ENCODE assay signal across 8 cellular contexts in the genomic region with DNA sequence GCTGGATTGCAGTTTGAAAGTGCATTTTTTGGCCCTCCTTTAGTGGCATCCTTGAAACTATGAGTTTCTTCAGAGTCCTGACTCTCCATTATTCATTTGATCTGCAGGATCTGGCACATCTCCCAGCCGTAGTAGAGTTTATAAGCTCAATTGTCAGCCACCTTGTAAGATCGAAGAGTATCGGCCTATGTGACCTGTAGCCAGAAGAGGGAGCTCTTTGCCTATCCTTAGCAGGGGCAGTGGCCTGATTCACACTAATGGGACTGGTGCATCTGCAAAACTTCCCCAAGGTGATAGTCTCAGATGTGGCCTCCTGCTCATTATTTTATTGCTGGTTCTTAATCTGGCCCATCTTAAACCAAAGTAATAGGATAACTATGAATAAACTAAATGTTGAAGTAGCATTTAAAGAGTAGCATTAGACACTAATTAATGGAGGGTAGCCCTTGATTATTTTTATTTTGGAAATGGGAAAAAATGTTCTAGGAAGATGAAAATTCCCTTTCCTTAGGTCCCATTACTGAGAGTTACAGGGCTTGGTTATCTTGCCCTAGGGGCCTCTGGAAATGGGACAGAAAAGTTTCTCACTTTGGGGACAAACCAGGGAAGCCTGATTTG. TPM values are rescaled to one million over a fixed set of nuclear protein-coding genes. Genes with fewer than 3 reads are reported as not detected.
DNase-seq lines count a peak whose midpoint lies in the region; ATAC-seq and TF ChIP-seq lines count a peak whose summit lies in the region.

No MANE protein-coding gene starts in this region.

- ATAC-seq in GM21576 (IDR thresholded peaks at IDR 0.05; ENCODE audit: unreplicated experiment) (peak; percentile 49), IMR-90 (ENCODE audit: low read depth) (peak; percentile 96)
- peak; percentile 85 to 94 for ATAC-seq in activated T-cell treated with anti-CD3 and anti-CD28 coated beads, Interleukin-2, amount 50 U/mL, for 4 hours

- peaks cover 6% of the 10 kb centered on the region for H3K36me3 Mint-ChIP-seq in activated T-cell treated with anti-CD3 and anti-CD28 coated beads, Interleukin-2, amount 50 U/mL, for 4 hours (ENCODE audit: insufficient read depth)
- no peaks in the 10 kb centered on the region for H3K36me3 Mint-ChIP-seq in osteocyte (ENCODE audit: unreplicated experiment)

- H3K9me1 ChIP-seq in IMR-90 (ENCODE audit: insufficient read depth, low read length): no peaks in the 10 kb centered on the region

- no peaks in the 10 kb centered on the region; the same call in 1 of the 2 replicates for H3K79me2 ChIP-seq in OCI-LY7 (ENCODE audit: insufficient read depth, low read depth, low read length)

- no TSS peak for BruUV-seq in IMR-90 (replicated peaks; lab: Mats Ljungman, UMichigan)
- no TSS peak for BruUV-seq in OCI-LY7 (replicated peaks; lab: Mats Ljungman, UMichigan)

- H3K9ac ChIP-seq in IMR-90 (ENCODE audit: low read depth, low read length): no peak overlapping the region

- no peak overlapping the region for H3K27ac Mint-ChIP-seq in osteocyte (ENCODE audit: unreplicated experiment)

- no peak overlapping the region for H4K91ac ChIP-seq in IMR-90 (ENCODE audit: insufficient read depth, low read depth, low read length)

- H2BK20ac ChIP-seq in IMR-90 (ENCODE audit: low read depth, low read length): no peak overlapping the region

- DNase-seq in EL (peak; percentile 68), IMR-90 (peak; percentile 77), OCI-LY7 (ENCODE audit: low spot score) (peak; percentile 96), fibroblast of villous mesenchyme (ENCODE audit: low read depth) (peak; percentile 64), osteocyte (ENCODE audit: extremely low spot score, unreplicated experiment) (no peak), cerebellar nuclear complex (lab: John Stamatoyannopoulos, UW) (no peak)
- peak; percentile 51 for DNase-seq in activated T-cell treated with anti-CD3 and anti-CD28 coated beads, Interleukin-2, amount 50 U/mL, for 4 hours

- H3K4me3 ChIP-seq in IMR-90 (ENCODE audit: insufficient read depth, low read depth, low read length) (no peak overlapping the region), OCI-LY7 (ENCODE audit: low read depth, low read length, poor library complexity, severe bottlenecking) (no peak overlapping the region), fibroblast of villous mesenchyme (ENCODE audit: low read depth, low read length) (no peak overlapping the region)

- H3K4me1 ChIP-seq in IMR-90 (ENCODE audit: control insufficient read depth, insufficient read depth, low read length): no peaks in the 10 kb centered on the region
- H3K4me1 ChIP-seq in OCI-LY7 (ENCODE audit: insufficient read depth, low read length, poor library complexity, severe bottlenecking): peaks cover 83% of the 10 kb centered on the region

- H3K14ac ChIP-seq in IMR-90 (replicated peaks; ENCODE audit: low read depth, low read length): no peak overlapping the region

- H3K56ac ChIP-seq in IMR-90 (ENCODE audit: extremely low read depth, insufficient read depth, low read length): no peak overlapping the region

- no peak overlapping the region for H3K18ac ChIP-seq in IMR-90 (ENCODE audit: low read depth, low read length)

- H3K9me3 ChIP-seq in IMR-90 (ENCODE audit: control insufficient read depth, insufficient read depth, low read length) (no peaks in the 10 kb centered on the region), OCI-LY7 (ENCODE audit: low read length) (no peaks in the 10 kb centered on the region)

- H3K23ac ChIP-seq in IMR-90 (ENCODE audit: low read depth, low read length): no peak overlapping the region

- POLR2A ChIA-PET in IMR-90 (lab: Charles Lee; ENCODE audit: unreplicated experiment): no interaction called here
- POLR2A ChIA-PET in OCI-LY7 (lab: Charles Lee): interaction anchor here (0.6 to 7.4 kb wide), 22 partner anchors 9 to 448 kb away, joined by 3 to 169 read pairs (median 4); a partner anchor contains a TSS

- H4K8ac ChIP-seq in IMR-90 (ENCODE audit: low read depth in 2 of 2, low read length in 2 of 2): no peak overlapping the region

- no peak for TF ChIP-seq POLR2A in IMR-90 (IDR thresholded peaks at IDR 0.05; ENCODE audit: low read depth, low read length)

- peaks cover 2% of the 10 kb centered on the region for H3K36me3 ChIP-seq in IMR-90 (ENCODE audit: control insufficient read depth, insufficient read depth, low read length)
- peaks cover 20% of the 10 kb centered on the region for H3K36me3 ChIP-seq in OCI-LY7 (ENCODE audit: insufficient read depth, low read length)

- no peak overlapping the region for H2AK9ac ChIP-seq in IMR-90 (replicated peaks; ENCODE audit: low read depth, low read length, poor library complexity)

- H3K9me2 ChIP-seq in OCI-LY7 (ENCODE audit: insufficient read depth, low read length): no peaks in the 10 kb centered on the region

- H3K9me3 Mint-ChIP-seq in activated T-cell treated with anti-CD3 and anti-CD28 coated beads, Interleukin-2, amount 50 U/mL, for 4 hours: no peaks in the 10 kb centered on the region
- no peaks in the 10 kb centered on the region for H3K9me3 Mint-ChIP-seq in osteocyte (ENCODE audit: unreplicated experiment)

- CTCF ChIA-PET in IMR-90 (lab: Yijun Ruan, JAX) (interaction anchor here (0.6 to 1.5 kb wide), 10 partner anchors 9 to 469 kb away, joined by 3 to 6 read pairs (median 4); a partner anchor contains a TSS), OCI-LY7 (lab: Charles Lee; ENCODE audit: unreplicated experiment) (interaction anchor here (0.5 to 1.6 kb wide), 18 partner anchors 13 to 450 kb away, joined by 3 to 19 read pairs (median 4); a partner anchor contains a TSS)

- H2BK120ac ChIP-seq in IMR-90 (ENCODE audit: low read depth, low read length): no peak overlapping the region

- no peak overlapping the region for H3K4ac ChIP-seq in IMR-90 (ENCODE audit: low read depth, low read length)

- no peak overlapping the region for H2AFZ ChIP-seq in IMR-90 (replicated peaks; ENCODE audit: low read length, poor library complexity)
- H2AFZ ChIP-seq in OCI-LY7 (ENCODE audit: low read length): peak overlapping the region; percentile 75

- in situ Hi-C loops in IMR-90 (cut with MboI; ENCODE audit: low sequenced_read_pairs): no loop called here

- TF ChIP-seq CTCF in IMR-90 (conservative IDR thresholded peaks at IDR 0.05; ENCODE audit: low read depth, low read length) (peak; percentile 72), OCI-LY7 (conservative IDR thresholded peaks at IDR 0.05; ENCODE audit: low read length) (peak; percentile 99), fibroblast of villous mesenchyme (IDR thresholded peaks at IDR 0.05; ENCODE audit: insufficient read depth, low read depth, low read length) (peak; percentile 88), osteocyte (IDR thresholded peaks at IDR 0.05) (peak; percentile 70)

- no peak overlapping the region for H2BK15ac ChIP-seq in IMR-90 (ENCODE audit: low read depth, low read length)

- H3K4me3 Mint-ChIP-seq in activated T-cell treated with anti-CD3 and anti-CD28 coated beads, Interleukin-2, amount 50 U/mL, for 4 hours: no peak overlapping the region
- no peak overlapping the region for H3K4me3 Mint-ChIP-seq in osteocyte (ENCODE audit: unreplicated experiment)

- H3K27ac ChIP-seq in IMR-90 (ENCODE audit: insufficient read depth, low read length): no peak overlapping the region
- H3K27ac ChIP-seq in OCI-LY7 (ENCODE audit: low read depth, low read length, poor library complexity, severe bottlenecking): peak overlapping the region; percentile 99

- H3K4me2 ChIP-seq in IMR-90 (ENCODE audit: low read depth, low read length) (no peak overlapping the region), OCI-LY7 (ENCODE audit: low read length) (peak overlapping the region; percentile 57)

- intact Hi-C loops in IMR-90 (cut with micrococcal nuclease): loop anchor here (2.0 kb wide), 2 partner anchors 215 to 407 kb away; no protein-coding TSS in a partner anchor
- intact Hi-C loops in OCI-LY7 (cut with micrococcal nuclease; ENCODE audit: unreplicated experiment): loop anchor here (1.0 to 5.0 kb wide), 7 partner anchors 181 to 450 kb away; a partner anchor contains a TSS

- WGBS in IMR-90 (ENCODE audit: extremely low coverage in 2 of 2, insufficient read length in 1 of 2), 2 experiments: 20% methylated on average over 1 of the region's 3 CpGs; no CpG with 5 or more reads in 1 of the 2 experiments

- H2AK5ac ChIP-seq in IMR-90 (ENCODE audit: low read depth, low read length): no peak overlapping the region

- H4K20me1 ChIP-seq in IMR-90 (ENCODE audit: insufficient read depth, low read length): no peaks in the 10 kb centered on the region
- no peaks in the 10 kb centered on the region for H4K20me1 ChIP-seq in OCI-LY7 (ENCODE audit: insufficient read depth, low read length)

- peak; percentile 78 for TF ChIP-seq RAD21 in IMR-90 (IDR thresholded peaks at IDR 0.05; ENCODE audit: low read length)

- H3K27me3 ChIP-seq in IMR-90 (ENCODE audit: control insufficient read depth, insufficient read depth, low read length): no peaks in the 10 kb centered on the region

- H3K4me1 Mint-ChIP-seq in activated T-cell treated with anti-CD3 and anti-CD28 coated beads, Interleukin-2, amount 50 U/mL, for 4 hours (ENCODE audit: low read depth): peaks cover 13% of the 10 kb centered on the region
- H3K4me1 Mint-ChIP-seq in osteocyte (ENCODE audit: unreplicated experiment): peaks cover 9% of the 10 kb centered on the region

- H3K79me1 ChIP-seq in IMR-90 (ENCODE audit: low read depth in 1 of 2, low read length in 2 of 2): peaks cover 4 to 6% of the 10 kb centered on the region in 2 experiments; a peak in 2 of 4 replicates

- dilution Hi-C loops in IMR-90 (cut with HindIII; ENCODE audit: low sequenced_read_pairs, unreplicated experiment): no loop called here

- no peak overlapping the region for H4K5ac ChIP-seq in IMR-90 (ENCODE audit: low read depth, low read length)

- H3K27me3 Mint-ChIP-seq in activated T-cell treated with anti-CD3 and anti-CD28 coated beads, Interleukin-2, amount 50 U/mL, for 4 hours (ENCODE audit: low read depth): no peaks in the 10 kb centered on the region
- H3K27me3 Mint-ChIP-seq in osteocyte (ENCODE audit: unreplicated experiment): no peaks in the 10 kb centered on the region

- no peak overlapping the region for H2BK5ac ChIP-seq in IMR-90 (ENCODE audit: low read depth, low read length, poor library complexity, severe bottlenecking)

RNA-seq across cellular contexts. Expression of a gene that starts 21.2 kb away (rescaled TPM):
- total RNA-seq in IMR-90 (2012; rRNA removed) (not detected in 2 replicates), OCI-LY7 (2022) (195 and 247 TPM in 2 replicates), fibroblast of villous mesenchyme (not detected in 2 replicates), osteocyte (not detected in 2 replicates)
- not detected in 2 replicates for polyA plus RNA-seq in IMR-90 (2012; rRNA removed)
- polyA plus RNA-seq in IMR-90 (2012; cell fraction: cytosol; rRNA removed): not detected in 2 replicates
- not detected in 2 replicates for polyA plus RNA-seq in IMR-90 (2012; cell fraction: nucleus; rRNA removed; ENCODE audit: low replicate concordance)
- total RNA-seq in OCI-LY7 (2014; rRNA removed; shearing (Covaris generic)): 160 and 193 TPM in 2 replicates
- total RNA-seq in activated T-cell treated with anti-CD3 and anti-CD28 coated beads, Interleukin-2, amount 50 U/mL, for 4 hours: 1 to 10 TPM; 1.3 to 2.0 (median 2.0) TPM

RNA-seq across cellular contexts. Expression of a gene that starts 25.7 kb away (rescaled TPM):
- total RNA-seq in IMR-90 (2012; rRNA removed) (12.5 and 16.1 TPM in 2 replicates), OCI-LY7 (2022) (11.2 and 17.9 TPM in 2 replicates), fibroblast of villous mesenchyme (5.2 and 7.3 TPM in 2 replicates), osteocyte (1.0 and 1.4 TPM in 2 replicates)
- 6.4 and 7.5 TPM in 2 replicates for polyA plus RNA-seq in IMR-90 (2012; rRNA removed)
- 1.9 and 5.1 TPM in 2 replicates for polyA plus RNA-seq in IMR-90 (2012; cell fraction: cytosol; rRNA removed)
- 4.1 and 21.4 TPM in 2 replicates for polyA plus RNA-seq in IMR-90 (2012; cell fraction: nucleus; rRNA removed; ENCODE audit: low replicate concordance)
- total RNA-seq in OCI-LY7 (2014; rRNA removed; shearing (Covaris generic)): 19.0 and 20.1 TPM in 2 replicates
- total RNA-seq in activated T-cell treated with anti-CD3 and anti-CD28 coated beads, Interleukin-2, amount 50 U/mL, for 4 hours: 1 to 10 TPM; 1.5 to 2.2 (median 2.1) TPM

Comparison
In these comparisons a context has a peak if more than half of its experiments do, and no peak if none do; other contexts are left out.
1. DNase-seq: peak in EL (single experiment), IMR-90 (single experiment), OCI-LY7 (single experiment), activated T-cell treated with anti-CD3 and anti-CD28 coated beads, Interleukin-2, amount 50 U/mL, for 4 hours (single experiment) and fibroblast of villous mesenchyme (single experiment); none in osteocyte (single experiment) and cerebellar nuclear complex (0 of 2).
2. RNA of a gene that starts 21.2 kb away (total RNA-seq): 160 to 247 TPM in OCI-LY7; 1.3 to 2.0 TPM in activated T-cell treated with anti-CD3 and anti-CD28 coated beads, Interleukin-2, amount 50 U/mL, for 4 hours, not detected in IMR-90, not detected in fibroblast of villous mesenchyme and not detected in osteocyte; every median in the first group is over 10 times any median in the second.
3. Peak in every context shown above with its lines, with median percentiles within 50 percentile points of each other: ATAC-seq and CTCF ChIP-seq.